In the genomic region with DNA sequence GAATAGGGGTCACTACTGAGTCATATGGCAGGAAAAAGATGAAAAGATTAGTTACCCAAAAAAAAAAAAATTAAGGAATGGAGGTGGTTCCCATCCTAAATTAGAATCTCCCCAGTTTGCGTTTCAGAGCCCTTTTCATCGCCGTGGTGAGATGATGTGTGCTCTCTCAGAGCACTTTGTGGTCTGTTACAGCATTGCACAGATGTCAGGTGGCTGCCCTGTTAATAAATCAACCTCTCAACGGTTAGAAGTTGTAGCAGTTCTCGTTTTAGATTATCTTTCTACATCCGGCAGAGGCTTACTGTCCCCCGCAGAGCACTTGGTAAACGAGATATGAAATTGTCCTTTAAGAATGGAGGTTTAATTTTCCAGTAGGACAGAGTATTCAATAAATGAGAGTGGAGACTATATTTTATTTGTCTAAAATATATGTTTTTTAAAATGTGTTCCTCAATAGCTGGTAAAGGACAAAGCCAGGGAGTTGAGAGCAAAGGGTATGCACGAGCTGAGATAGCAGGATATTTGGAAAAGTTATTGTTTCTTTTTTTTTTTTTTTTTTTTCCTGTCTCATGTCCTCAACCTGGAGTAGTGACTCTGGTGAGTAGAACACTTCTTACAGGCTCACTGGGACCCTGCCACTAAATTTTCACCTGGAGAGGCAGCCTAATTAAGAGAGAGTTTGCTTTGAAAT, we compare ENCODE assay signal across 8 cellular contexts. TPM values are rescaled to one million over a fixed set of nuclear protein-coding genes. Genes with fewer than 3 reads are reported as not detected.
DNase-seq lines count a peak whose midpoint lies in the region; ATAC-seq lines count a peak whose summit lies in the region.

No MANE protein-coding gene starts in this region.

- H3K4me3 Mint-ChIP-seq in T-cell (peak overlapping the region in 1 of 3 donors; percentile 48), immature natural killer cell (peak overlapping the region; percentile 0 to 64 (median 29))

- CTCF ChIA-PET in T-cell (lab: Charles Lee) = interaction anchor here in 1 of 2 donors (0.6 to 0.7 kb wide), 2 partner anchors 42 to 210 kb away, joined by 3 to 5 read pairs; no protein-coding TSS in a partner anchor

- no peaks in the 10 kb centered on the region for H3K9me3 ChIP-seq in GM23248 (ENCODE audit: low read depth)

- H3K79me2 ChIP-seq in GM23248 (ENCODE audit: insufficient read depth) = peaks cover 11% of the 10 kb centered on the region; the same call in 1 of the 2 replicates

- no peak overlapping the region for H2AFZ ChIP-seq in GM23248

- H3K36me3 ChIP-seq in GM23248 (ENCODE audit: low read depth) = no peaks in the 10 kb centered on the region
- H3K36me3 ChIP-seq in H7 (replicated peaks; ENCODE audit: control insufficient read depth, insufficient read depth, low read length) = no peaks in the 10 kb centered on the region

- peak; percentile 88 for ATAC-seq in GM18511 (IDR thresholded peaks at IDR 0.05; ENCODE audit: unreplicated experiment)
- ATAC-seq in T-cell (replicated peaks in 1 of 4) = peak in 3 of 4 experiments; percentile 47 to 89 (median 48)

- H3K27ac ChIP-seq in GM23248 = no peak overlapping the region

- H3K4me2 ChIP-seq in GM23248 (ENCODE audit: unreplicated experiment) = no peak overlapping the region

- H3K9ac ChIP-seq in GM23248 = no peak overlapping the region

- H3K27me3 ChIP-seq in GM23248 (replicated peaks; ENCODE audit: insufficient read depth) = no peaks in the 10 kb centered on the region
- H3K27me3 ChIP-seq in H7 (ENCODE audit: control insufficient read depth, insufficient read depth, low read length) = no peaks in the 10 kb centered on the region

- no peaks in the 10 kb centered on the region for H3K27me3 Mint-ChIP-seq in T-cell
- H3K27me3 Mint-ChIP-seq in immature natural killer cell (ENCODE audit: low read depth in 3 of 3) = peaks cover 0 to 2% (median 0%) of the 10 kb centered on the region in 3 donors

- in situ Hi-C loops in GM23248 (cut with MboI) (no loop called here), KBM-7 (cut with MboI; ENCODE audit: low pct_unique_long_range_greater_than_20kb, low sequenced_read_pairs) (no loop called here)

- H3K36me3 Mint-ChIP-seq in T-cell (peaks cover 43% of the 10 kb centered on the region), immature natural killer cell (peaks cover 0 to 8% (median 7%) of the 10 kb centered on the region in 3 donors)

- H3K27ac Mint-ChIP-seq in T-cell = no peak overlapping the region
- peak overlapping the region; percentile 17 to 79 (median 24) for H3K27ac Mint-ChIP-seq in immature natural killer cell

- H3K4me1 Mint-ChIP-seq in T-cell (peaks cover 37 to 53% (median 49%) of the 10 kb centered on the region in 3 donors), immature natural killer cell (peaks cover 18 to 36% of the 10 kb centered on the region in 2 donors)

- 48 to 53% methylated on average over 9 of the region's 9 CpGs for WGBS in GM23248 (ENCODE audit: low coverage in 1 of 2, low lambda C conversion rate in 2 of 2, missing lambda C conversion rate in 2 of 2), 2 experiments

- H3K4me3 ChIP-seq in GM23248 = no peak overlapping the region
- H3K4me3 ChIP-seq in H7 (ENCODE audit: insufficient read depth, low read depth, low read length) = no peak overlapping the region

- peaks cover 20% of the 10 kb centered on the region for H3F3A ChIP-seq in GM23248 (ENCODE audit: insufficient read depth)

- DNase-seq in GM23248 = peak; percentile 41
- peak; percentile 89 for DNase-seq in KBM-7
- peak in 5 of 34 experiments; percentile 1 to 11 (median 3) for DNase-seq in T-cell
- peak; percentile 18 to 38 (median 34) for DNase-seq in immature natural killer cell
- DNase-seq in stimulated activated CD4-positive, alpha-beta T cell treated with anti-CD3 and anti-CD28 coated beads, Interleukin-4, amount 100 ng/mL, for 1 hour = no peak
- no peak for DNase-seq in NCI-H774 (lab: John Stamatoyannopoulos, UW)
- DNase-seq in H7 = no peak

- peaks cover 33% of the 10 kb centered on the region for H3K4me1 ChIP-seq in GM23248 (ENCODE audit: insufficient read depth)

- POLR2A ChIA-PET in T-cell (lab: Charles Lee) = interaction anchor here (0.5 to 0.7 kb wide), 4 partner anchors 18 to 1970 kb away, joined by 3 to 9 read pairs (median 4); no protein-coding TSS in a partner anchor

- H4K20me1 ChIP-seq in GM23248 (ENCODE audit: insufficient read depth) = no peaks in the 10 kb centered on the region

- H3K9me3 Mint-ChIP-seq in T-cell = no peaks in the 10 kb centered on the region
- H3K9me3 Mint-ChIP-seq in immature natural killer cell = no peaks in the 10 kb centered on the region

- no peaks in the 10 kb centered on the region for H3K9me2 ChIP-seq in GM23248 (ENCODE audit: insufficient read depth)

RNA-seq across cellular contexts. Expression of a gene that starts 26.9 kb away (rescaled TPM):
- 11.8 and 13.8 TPM in 2 replicates for total RNA-seq in GM23248 (2014; rRNA removed; shearing (Covaris generic))
- polyA plus RNA-seq in GM23248 (2016; fragmentation: Nextera tagmentation; extraction: Ambion mirVana) (9.4 and 11.0 TPM in 2 replicates), immature natural killer cell (10 to 100 TPM; 10.1 to 35.3 (median 13.9) TPM)
- total RNA-seq in T-cell = 100 to 1,000 TPM in 2 of 5 donors, 10 to 100 TPM in 3; 65.3 to 112 (median 93.4) TPM
- 27.6 and 42.4 TPM in 2 replicates for total RNA-seq in H7 (2014; rRNA removed; shearing (Covaris generic))

Comparison
In these comparisons a context has a peak if more than half of its experiments do, and no peak if none do; other contexts are left out.
1. DNase-seq: peak in GM23248 (single experiment), KBM-7 (single experiment) and immature natural killer cell (3 of 3); none in stimulated activated CD4-positive, alpha-beta T cell treated with anti-CD3 and anti-CD28 coated beads, Interleukin-4, amount 100 ng/mL, for 1 hour (single experiment), NCI-H774 (single experiment) and H7 (single experiment).
2. H3K27ac Mint-ChIP-seq: peak in immature natural killer cell (6 of 6); none in T-cell (0 of 2).